Comparison of ENCODE assay signal across 26 cellular contexts in genomic region chr7:138602456-138602855, GRCh38.
"Had no signal": no experiment of that assay in that cellular context is flagged by ENCODE, and none has a peak within 500 bp of the region (broad histone marks: within the 10 kb centered on the region; RNA-seq: fewer than 3 reads in every experiment).

No MANE protein-coding gene starts in this region.

- H3K4me3 Mint-ChIP-seq: activated B cell treated with CpG ODN at 0.5 μM for 24 hours; activated CD4-positive, alpha-beta T cell treated with anti-CD3 and anti-CD28 coated beads for 36 hours; activated naive CD4-positive, alpha-beta T cell treated with anti-CD3 and anti-CD28 coated beads for 36 hours; activated naive CD8-positive, alpha-beta T cell treated with anti-CD3 and anti-CD28 coated beads, Interleukin-2, amount 10 ng/mL, durations not matched to agents 7 days and 5 days; activated T-cell treated with anti-CD3 and anti-CD28 coated beads, Interleukin-2, amount 50 U/mL, for 72 hours; central memory CD8-positive, alpha-beta T cell; effector memory CD8-positive, alpha-beta T cell; memory B cell; natural killer cell treated with Interleukin-12 subunit alpha and Interleukin-12 subunit beta and Interleukin-15 and Interleukin-18, amount 100 ng/mL, for 72 hours; stimulated activated naive CD8-positive, alpha-beta T cell treated with anti-CD3 and anti-CD28 coated beads, Interleukin-15, amount 100 ng/mL, for 72 hours had no signal

- H3K4me3 ChIP-seq: breast epithelium, dorsolateral prefrontal cortex, gastrocnemius medialis, pancreas, tibial artery had no signal

- H3K4me1 ChIP-seq: breast epithelium, gastrocnemius medialis, tibial artery had no signal

- H3K4me1 Mint-ChIP-seq: activated B cell treated with CpG ODN at 0.5 μM for 24 hours; stimulated activated naive CD8-positive, alpha-beta T cell treated with anti-CD3 and anti-CD28 coated beads, Interleukin-15, amount 100 ng/mL, for 72 hours had no signal

- H3K36me3 ChIP-seq: breast epithelium, gastrocnemius medialis, pancreas, tibial artery had no signal

- H3K9me3 ChIP-seq: breast epithelium, gastrocnemius medialis, pancreas, tibial artery had no signal

- FAIRE-seq: colon, endothelial cell of umbilical vein, pancreas, urothelium cell line had no signal

- H3K9me3 Mint-ChIP-seq: activated B cell treated with CpG ODN at 0.5 μM for 24 hours; activated naive CD4-positive, alpha-beta T cell treated with anti-CD3 and anti-CD28 coated beads for 36 hours; activated naive CD8-positive, alpha-beta T cell treated with anti-CD3 and anti-CD28 coated beads, Interleukin-2, amount 10 ng/mL, durations not matched to agents 7 days and 5 days; activated T-cell treated with anti-CD3 and anti-CD28 coated beads, Interleukin-2, amount 50 U/mL, for 72 hours; central memory CD8-positive, alpha-beta T cell; effector memory CD8-positive, alpha-beta T cell; memory B cell; natural killer cell treated with Interleukin-12 subunit alpha and Interleukin-12 subunit beta and Interleukin-15 and Interleukin-18, amount 100 ng/mL, for 72 hours; stimulated activated naive CD8-positive, alpha-beta T cell treated with anti-CD3 and anti-CD28 coated beads, Interleukin-15, amount 100 ng/mL, for 72 hours had no signal

- H3K27ac Mint-ChIP-seq: activated B cell treated with CpG ODN at 0.5 μM for 24 hours; activated CD4-positive, alpha-beta T cell treated with anti-CD3 and anti-CD28 coated beads for 36 hours; activated naive CD4-positive, alpha-beta T cell treated with anti-CD3 and anti-CD28 coated beads for 36 hours; activated naive CD8-positive, alpha-beta T cell treated with anti-CD3 and anti-CD28 coated beads, Interleukin-2, amount 10 ng/mL, durations not matched to agents 7 days and 5 days; activated T-cell treated with anti-CD3 and anti-CD28 coated beads, Interleukin-2, amount 50 U/mL, for 72 hours; effector memory CD8-positive, alpha-beta T cell; memory B cell; natural killer cell treated with Interleukin-12 subunit alpha and Interleukin-12 subunit beta and Interleukin-15 and Interleukin-18, amount 100 ng/mL, for 72 hours had no signal

- H3K27me3 ChIP-seq: breast epithelium, gastrocnemius medialis, pancreas, tibial artery had no signal

- ATAC-seq: activated CD4-positive, alpha-beta T cell treated with anti-CD3 and anti-CD28 coated beads for 36 hours; activated T-cell treated with anti-CD3 and anti-CD28 coated beads, Interleukin-2, amount 50 U/mL, for 72 hours; effector memory CD8-positive, alpha-beta T cell; esophagus mucosa; gastrocnemius medialis; left cardiac atrium; natural killer cell treated with Interleukin-12 subunit alpha and Interleukin-12 subunit beta and Interleukin-15 and Interleukin-18, amount 100 ng/mL, for 72 hours; pancreas; right cardiac atrium; stimulated activated naive CD8-positive, alpha-beta T cell treated with anti-CD3 and anti-CD28 coated beads, Interleukin-15, amount 100 ng/mL, for 72 hours had no signal

- DNase-seq: activated B cell treated with CpG ODN at 0.5 μM for 24 hours; activated CD4-positive, alpha-beta T cell treated with anti-CD3 and anti-CD28 coated beads for 36 hours; activated CD4-positive, alpha-beta T cell treated with anti-CD3 and anti-CD28 coated beads, Interleukin-2, amount 50 U/mL, for 48 hours; activated effector memory CD4-positive, alpha-beta T cell treated with Interleukin-2 at 50 U/mL for 16 hours; activated naive CD4-positive, alpha-beta T cell treated with anti-CD3 and anti-CD28 coated beads for 36 hours; activated naive CD8-positive, alpha-beta T cell treated with anti-CD3 and anti-CD28 coated beads, Interleukin-2, amount 10 ng/mL, durations not matched to agents 7 days and 5 days; activated T-cell treated with anti-CD3 and anti-CD28 coated beads, Interleukin-2, amount 50 U/mL, for 72 hours; amniotic stem cell; dorsolateral prefrontal cortex; effector memory CD8-positive, alpha-beta T cell; gastrocnemius medialis; islet precursor cell; left cardiac atrium; pancreas; right cardiac atrium; stimulated activated CD4-positive, alpha-beta T cell treated with anti-CD3 and anti-CD28 coated beads, Interleukin-1b, Interleukin-23, amount 100 ng/mL, for 48 hours; stimulated activated naive CD8-positive, alpha-beta T cell treated with anti-CD3 and anti-CD28 coated beads, Interleukin-15, amount 100 ng/mL, for 72 hours; tibial artery had no signal

- H3K27ac ChIP-seq: breast epithelium, dorsolateral prefrontal cortex, gastrocnemius medialis, pancreas, tibial artery had no signal

- H3K36me3 Mint-ChIP-seq: activated naive CD8-positive, alpha-beta T cell treated with anti-CD3 and anti-CD28 coated beads, Interleukin-2, amount 10 ng/mL, durations not matched to agents 7 days and 5 days; memory B cell; natural killer cell treated with Interleukin-12 subunit alpha and Interleukin-12 subunit beta and Interleukin-15 and Interleukin-18, amount 100 ng/mL, for 72 hours had no signal

- H3K27me3 Mint-ChIP-seq: activated CD4-positive, alpha-beta T cell treated with anti-CD3 and anti-CD28 coated beads for 36 hours; activated naive CD8-positive, alpha-beta T cell treated with anti-CD3 and anti-CD28 coated beads, Interleukin-2, amount 10 ng/mL, durations not matched to agents 7 days and 5 days; stimulated activated naive CD8-positive, alpha-beta T cell treated with anti-CD3 and anti-CD28 coated beads, Interleukin-15, amount 100 ng/mL, for 72 hours had no signal
